ENCODE assay signal across 14 cellular contexts in the genomic region with DNA sequence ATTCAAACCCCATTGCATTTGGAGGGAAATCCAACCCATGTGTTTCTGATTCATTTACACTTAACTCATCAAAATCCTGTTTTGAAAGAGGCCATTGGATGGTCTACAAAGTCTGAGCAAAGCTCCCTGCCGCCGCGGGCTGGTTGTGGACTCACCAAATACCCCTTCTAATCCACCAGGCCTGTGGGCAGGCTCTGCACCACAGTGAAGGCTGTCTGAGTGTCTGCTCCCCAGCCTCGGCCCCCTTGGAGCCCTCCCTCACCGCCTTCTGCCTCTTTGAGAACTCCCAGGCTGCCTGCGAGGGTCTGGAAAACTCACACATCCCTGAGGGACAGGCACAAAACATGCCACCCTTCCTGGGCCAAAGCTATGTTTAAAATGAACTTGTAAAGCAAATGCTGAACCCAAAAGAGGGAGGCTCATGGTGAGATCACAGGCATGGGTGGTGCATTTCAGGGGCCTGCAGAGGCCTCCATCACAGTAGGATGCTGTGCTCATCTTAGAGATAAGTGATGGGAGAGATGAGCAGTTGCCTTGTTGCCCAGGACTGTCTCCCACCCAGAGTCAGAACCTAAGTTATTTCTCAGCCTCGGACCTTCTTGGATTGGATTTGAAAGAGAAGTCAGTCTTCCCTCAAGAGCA.
DNase-seq lines count a peak whose midpoint lies in the region; ATAC-seq and TF ChIP-seq lines count a peak whose summit lies in the region.
"Had no signal": no experiment of that assay in that cellular context is flagged by ENCODE, and none has a peak within 500 bp of the region (broad histone marks: within the 10 kb centered on the region; RNA-seq: fewer than 3 reads in every experiment).

No MANE protein-coding gene starts in this region.

- no peak overlapping the region for H2BK5ac ChIP-seq in mesendoderm (ENCODE audit: low read length)

- H3K27me3 ChIP-seq in osteoblast (ENCODE audit: insufficient read depth, low read length): no peaks in the 10 kb centered on the region
- no peaks in the 10 kb centered on the region for H3K27me3 ChIP-seq in mesendoderm (ENCODE audit: insufficient read depth, low read length, poor library complexity)
- no peaks in the 10 kb centered on the region for H3K27me3 ChIP-seq in left lung

- no peak overlapping the region for H2AFZ ChIP-seq in osteoblast (ENCODE audit: low read length)
- H2AFZ ChIP-seq: GM23338 had no signal

- H3K4me2 ChIP-seq in osteoblast (ENCODE audit: insufficient read depth, low read length) (no peak overlapping the region), mesendoderm (ENCODE audit: low read length) (no peak overlapping the region)
- H3K4me2 ChIP-seq: GM23338 had no signal

- H2AK5ac ChIP-seq in mesendoderm (ENCODE audit: low read length): no peak overlapping the region

- no peak overlapping the region for H2BK120ac ChIP-seq in mesendoderm (ENCODE audit: low read depth, low read length)

- no peak overlapping the region for H3K4me3 ChIP-seq in osteoblast (ENCODE audit: insufficient read depth, low read length)
- no peak overlapping the region for H3K4me3 ChIP-seq in mesendoderm (ENCODE audit: low read length)
- no peak overlapping the region for H3K4me3 ChIP-seq in left lung
- H3K4me3 ChIP-seq: GM23338 had no signal

- no peak overlapping the region for H3K18ac ChIP-seq in mesendoderm (ENCODE audit: low read length)

- no peak overlapping the region for H3K9ac ChIP-seq in mesendoderm (ENCODE audit: low read length)

- no peak overlapping the region for H4K8ac ChIP-seq in mesendoderm (ENCODE audit: low read depth, low read length)

- TF ChIP-seq CTCF in osteoblast (IDR thresholded peaks at IDR 0.05; ENCODE audit: extremely low read depth, low read depth, low read length): no peak
- no peak for TF ChIP-seq CTCF in left lung (IDR thresholded peaks at IDR 0.05)

- H4K20me1 ChIP-seq in osteoblast (ENCODE audit: insufficient read depth, low read length): no peaks in the 10 kb centered on the region

- H2BK15ac ChIP-seq in mesendoderm (replicated peaks; ENCODE audit: low read depth): no peak overlapping the region

- WGBS in mesendoderm (ENCODE audit: extremely low coverage, insufficient coverage, low lambda C conversion rate): no CpG with 5 or more reads among the region's 7 CpGs

- H3K27ac ChIP-seq in osteoblast (ENCODE audit: low read depth, low read length): no peak overlapping the region
- H3K27ac ChIP-seq in mesendoderm (ENCODE audit: low read depth, low read length): no peak overlapping the region
- no peak overlapping the region for H3K27ac ChIP-seq in left lung

- H3K36me3 ChIP-seq in osteoblast (ENCODE audit: insufficient read depth, low read length): no peaks in the 10 kb centered on the region
- no peaks in the 10 kb centered on the region for H3K36me3 ChIP-seq in mesendoderm (ENCODE audit: control insufficient read depth, insufficient read depth, low read length)
- no peaks in the 10 kb centered on the region for H3K36me3 ChIP-seq in left lung

- peak; percentile 37 for DNase-seq in activated CD8-positive, alpha-beta memory T cell treated with anti-CD3 and anti-CD28 coated beads, Interleukin-2, amount 50 U/mL, for 48 hours
- DNase-seq in activated CD8-positive, alpha-beta memory T cell treated with anti-CD3 and anti-CD28 coated beads, Interleukin-2, amount 50 U/mL, for 4 hours: no peak
- peak; percentile 39 for DNase-seq in ecto neural progenitor cell (ENCODE audit: low spot score)
- DNase-seq in osteoblast (ENCODE audit: insufficient read length, low spot score, missing footprints): peak; percentile 69
- DNase-seq in mesendoderm: no peak
- no peak for DNase-seq in NCI-H128 (lab: John Stamatoyannopoulos, UW; ENCODE audit: unreplicated experiment)
- no peak for DNase-seq in left lung
- DNase-seq: C1 segment of cervical spinal cord, DND-41, NCI-H1048, NCI-H146, NCI-H510A treated with DMSO at 0.1 percent for 48 hours had no signal

- no peak overlapping the region for H3K4ac ChIP-seq in mesendoderm (ENCODE audit: low read depth, low read length)

- H3K4me1 ChIP-seq in osteoblast (ENCODE audit: insufficient read depth, low read length) (no peaks in the 10 kb centered on the region), mesendoderm (ENCODE audit: control insufficient read depth, low read depth, low read length) (no peaks in the 10 kb centered on the region), left lung (no peaks in the 10 kb centered on the region)

- no peak overlapping the region for H3K56ac ChIP-seq in mesendoderm (ENCODE audit: low read length)

- H3K9me3 ChIP-seq in osteoblast (ENCODE audit: low read depth, low read length) (no peaks in the 10 kb centered on the region), left lung (peaks cover 0 to 5% of the 10 kb centered on the region in 2 donors)

- H3K79me2 ChIP-seq in osteoblast (ENCODE audit: insufficient read depth, low read length) (no peaks in the 10 kb centered on the region), mesendoderm (ENCODE audit: control insufficient read depth, insufficient read depth, low read length) (no peaks in the 10 kb centered on the region)

- no peaks in the 10 kb centered on the region for H3K79me1 ChIP-seq in mesendoderm (ENCODE audit: low read length)

- ATAC-seq in left lung: no peak
- ATAC-seq: GM23338, Panc1 had no signal

- H3K23ac ChIP-seq in mesendoderm (ENCODE audit: low read length): no peak overlapping the region

- intact Hi-C loops in left lung (cut with DNase I): loop anchor here in 1 of 2 donors (5.0 kb wide), 1 partner anchor 230 kb away; no protein-coding TSS in a partner anchor

- H4K5ac ChIP-seq in mesendoderm (ENCODE audit: low read length): no peak overlapping the region

Comparison
In these comparisons a context has a peak if more than half of its experiments do, and no peak if none do; other contexts are left out.
1. DNase-seq: peak in activated CD8-positive, alpha-beta memory T cell treated with anti-CD3 and anti-CD28 coated beads, Interleukin-2, amount 50 U/mL, for 48 hours (single experiment), ecto neural progenitor cell (single experiment) and osteoblast (single experiment); none in activated CD8-positive, alpha-beta memory T cell treated with anti-CD3 and anti-CD28 coated beads, Interleukin-2, amount 50 U/mL, for 4 hours (single experiment), mesendoderm (single experiment), NCI-H128 (single experiment) and left lung (0 of 2).